Comparison of ENCODE assay signal across 27 cellular contexts in the genomic region with DNA sequence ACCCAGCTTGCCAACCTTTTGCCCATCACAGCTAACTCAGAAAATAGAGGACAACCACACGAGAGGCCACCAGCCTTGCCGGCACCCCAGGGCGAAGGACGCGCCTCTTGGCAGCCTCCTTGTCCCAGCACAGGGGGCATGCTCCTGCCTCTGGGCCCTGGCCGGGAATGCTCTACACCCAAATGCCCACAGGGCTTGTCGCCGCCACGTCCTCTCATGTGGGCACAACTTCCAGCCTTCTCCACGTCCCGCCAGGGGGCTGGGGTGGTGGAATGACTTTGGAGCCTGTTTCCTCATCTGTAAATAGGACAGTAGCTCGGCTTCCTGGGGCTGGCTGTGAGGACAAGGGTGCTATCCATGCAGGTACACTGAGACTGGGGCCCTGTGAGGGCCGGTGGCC.
"Had no signal": no experiment of that assay in that cellular context is flagged by ENCODE, and none has a peak within 500 bp of the region (broad histone marks: within the 10 kb centered on the region; RNA-seq: fewer than 3 reads in every experiment).

No MANE protein-coding gene starts in this region.

- H3K27me3 Mint-ChIP-seq: activated naive CD4-positive, alpha-beta T cell treated with anti-CD3 and anti-CD28 coated beads, Interleukin-2, amount 50 U/mL, for 24 hours; activated naive CD8-positive, alpha-beta T cell treated with anti-CD3 and anti-CD28 coated beads for 36 hours; activated T-cell treated with anti-CD3 and anti-CD28 coated beads, Interleukin-2, amount 50 U/mL, for 24 hours had no signal

- H3K4me3 Mint-ChIP-seq: activated CD4-positive, alpha-beta memory T cell treated with anti-CD3 and anti-CD28 coated beads for 36 hours; activated CD4-positive, alpha-beta T cell treated with anti-CD3 and anti-CD28 coated beads for 36 hours; activated CD4-positive, alpha-beta T cell treated with anti-CD3 and anti-CD28 coated beads, Interleukin-2, amount 10 ng/mL, durations not matched to agents 24 days and 14 days; activated CD8-positive, alpha-beta T cell treated with anti-CD3 and anti-CD28 coated beads, Interleukin-2, amount 10 ng/mL, durations not matched to agents 7 days and 5 days; activated naive CD4-positive, alpha-beta T cell treated with anti-CD3 and anti-CD28 coated beads for 36 hours; activated naive CD4-positive, alpha-beta T cell treated with anti-CD3 and anti-CD28 coated beads, Interleukin-2, amount 50 U/mL, for 24 hours; activated naive CD8-positive, alpha-beta T cell treated with anti-CD3 and anti-CD28 coated beads for 36 hours; activated naive CD8-positive, alpha-beta T cell treated with anti-CD3 and anti-CD28 coated beads, Interleukin-2, amount 50 U/mL, for 24 hours; activated T-cell treated with anti-CD3 and anti-CD28 coated beads, Interleukin-2, amount 50 U/mL, for 24 hours; activated T-cell treated with anti-CD3 and anti-CD28 coated beads, Interleukin-2, amount 50 U/mL, for 72 hours; effector memory CD8-positive, alpha-beta T cell had no signal

- H3K4me1 Mint-ChIP-seq: activated naive CD8-positive, alpha-beta T cell treated with anti-CD3 and anti-CD28 coated beads for 36 hours had no signal

- H3K27ac Mint-ChIP-seq: activated CD4-positive, alpha-beta memory T cell treated with anti-CD3 and anti-CD28 coated beads for 36 hours; activated CD4-positive, alpha-beta T cell treated with anti-CD3 and anti-CD28 coated beads for 36 hours; activated CD4-positive, alpha-beta T cell treated with anti-CD3 and anti-CD28 coated beads, Interleukin-2, amount 10 ng/mL, durations not matched to agents 24 days and 14 days; activated CD8-positive, alpha-beta T cell treated with anti-CD3 and anti-CD28 coated beads, Interleukin-2, amount 10 ng/mL, durations not matched to agents 7 days and 5 days; activated naive CD4-positive, alpha-beta T cell treated with anti-CD3 and anti-CD28 coated beads for 36 hours; activated naive CD8-positive, alpha-beta T cell treated with anti-CD3 and anti-CD28 coated beads for 36 hours; activated naive CD8-positive, alpha-beta T cell treated with anti-CD3 and anti-CD28 coated beads, Interleukin-2, amount 50 U/mL, for 24 hours; activated T-cell treated with anti-CD3 and anti-CD28 coated beads, Interleukin-2, amount 50 U/mL, for 24 hours; activated T-cell treated with anti-CD3 and anti-CD28 coated beads, Interleukin-2, amount 50 U/mL, for 72 hours; effector memory CD8-positive, alpha-beta T cell had no signal

- H3K27ac ChIP-seq: adrenal gland, body of pancreas, epithelial cell of prostate, esophagus squamous epithelium, gastroesophageal sphincter had no signal

- ATAC-seq: activated CD4-positive, alpha-beta T cell treated with anti-CD3 and anti-CD28 coated beads for 36 hours; activated CD8-positive, alpha-beta T cell treated with anti-CD3 and anti-CD28 coated beads, Interleukin-2, amount 10 ng/mL, durations not matched to agents 7 days and 5 days; activated naive CD8-positive, alpha-beta T cell treated with anti-CD3 and anti-CD28 coated beads, Interleukin-2, amount 50 U/mL, for 24 hours; activated T-cell treated with anti-CD3 and anti-CD28 coated beads, Interleukin-2, amount 50 U/mL, for 72 hours; body of pancreas; effector memory CD8-positive, alpha-beta T cell; gastroesophageal sphincter had no signal

- H3K36me3 Mint-ChIP-seq: activated CD4-positive, alpha-beta memory T cell treated with anti-CD3 and anti-CD28 coated beads for 36 hours; activated naive CD4-positive, alpha-beta T cell treated with anti-CD3 and anti-CD28 coated beads, Interleukin-2, amount 50 U/mL, for 24 hours; activated naive CD8-positive, alpha-beta T cell treated with anti-CD3 and anti-CD28 coated beads for 36 hours had no signal

- H3K36me3 ChIP-seq: adrenal gland, esophagus squamous epithelium, gastroesophageal sphincter had no signal

- H3K9me3 Mint-ChIP-seq: activated CD4-positive, alpha-beta memory T cell treated with anti-CD3 and anti-CD28 coated beads for 36 hours; activated CD4-positive, alpha-beta T cell treated with anti-CD3 and anti-CD28 coated beads, Interleukin-2, amount 10 ng/mL, durations not matched to agents 24 days and 14 days; activated naive CD4-positive, alpha-beta T cell treated with anti-CD3 and anti-CD28 coated beads for 36 hours; activated naive CD4-positive, alpha-beta T cell treated with anti-CD3 and anti-CD28 coated beads, Interleukin-2, amount 50 U/mL, for 24 hours; activated naive CD8-positive, alpha-beta T cell treated with anti-CD3 and anti-CD28 coated beads for 36 hours; activated naive CD8-positive, alpha-beta T cell treated with anti-CD3 and anti-CD28 coated beads, Interleukin-2, amount 50 U/mL, for 24 hours; activated T-cell treated with anti-CD3 and anti-CD28 coated beads, Interleukin-2, amount 50 U/mL, for 24 hours; activated T-cell treated with anti-CD3 and anti-CD28 coated beads, Interleukin-2, amount 50 U/mL, for 72 hours; effector memory CD8-positive, alpha-beta T cell had no signal

- H3K4me3 ChIP-seq: adrenal gland, body of pancreas, esophagus squamous epithelium, gastroesophageal sphincter had no signal

- H3K27me3 ChIP-seq: adrenal gland, body of pancreas had no signal

- DNase-seq: activated CD4-positive, alpha-beta memory T cell treated with anti-CD3 and anti-CD28 coated beads for 36 hours; activated CD4-positive, alpha-beta T cell treated with anti-CD3 and anti-CD28 coated beads for 36 hours; activated CD4-positive, alpha-beta T cell treated with anti-CD3 and anti-CD28 coated beads, Interleukin-2, amount 10 ng/mL, durations not matched to agents 24 days and 14 days; activated CD4-positive, CD25-positive, alpha-beta regulatory T cell; activated CD4-positive, CD25-positive, alpha-beta regulatory T cell treated with anti-CD3 and anti-CD28 coated beads, Interleukin-2, amount 50 U/mL, for 72 hours; activated CD8-positive, alpha-beta memory T cell treated with anti-CD3 and anti-CD28 coated beads, Interleukin-2, amount 50 U/mL, for 48 hours; activated CD8-positive, alpha-beta T cell treated with anti-CD3 and anti-CD28 coated beads, Interleukin-2, amount 10 ng/mL, durations not matched to agents 7 days and 5 days; activated naive CD4-positive, alpha-beta T cell treated with anti-CD3 and anti-CD28 coated beads for 36 hours; activated naive CD8-positive, alpha-beta T cell treated with anti-CD3 and anti-CD28 coated beads for 36 hours; activated naive CD8-positive, alpha-beta T cell treated with anti-CD3 and anti-CD28 coated beads, Interleukin-2, amount 50 U/mL, for 24 hours; activated T-cell treated with anti-CD3 and anti-CD28 coated beads for 4 hours; activated T-cell treated with anti-CD3 and anti-CD28 coated beads, Interleukin-2, amount 50 U/mL, for 24 hours; activated T-cell treated with anti-CD3 and anti-CD28 coated beads, Interleukin-2, amount 50 U/mL, for 72 hours; adrenal gland; amygdala; body of pancreas; caudate nucleus; cortex of kidney; dermis blood vessel endothelial cell; effector CD4-positive, alpha-beta T cell; effector memory CD8-positive, alpha-beta T cell; esophagus squamous epithelium; foreskin melanocyte; T-helper 2 cell had no signal

- H3K9me3 ChIP-seq: adrenal gland, body of pancreas, esophagus squamous epithelium, gastroesophageal sphincter had no signal

- H3K4me1 ChIP-seq: adrenal gland, body of pancreas, gastroesophageal sphincter had no signal
